9 cellular contexts compared by ENCODE assay signal in the genomic region with DNA sequence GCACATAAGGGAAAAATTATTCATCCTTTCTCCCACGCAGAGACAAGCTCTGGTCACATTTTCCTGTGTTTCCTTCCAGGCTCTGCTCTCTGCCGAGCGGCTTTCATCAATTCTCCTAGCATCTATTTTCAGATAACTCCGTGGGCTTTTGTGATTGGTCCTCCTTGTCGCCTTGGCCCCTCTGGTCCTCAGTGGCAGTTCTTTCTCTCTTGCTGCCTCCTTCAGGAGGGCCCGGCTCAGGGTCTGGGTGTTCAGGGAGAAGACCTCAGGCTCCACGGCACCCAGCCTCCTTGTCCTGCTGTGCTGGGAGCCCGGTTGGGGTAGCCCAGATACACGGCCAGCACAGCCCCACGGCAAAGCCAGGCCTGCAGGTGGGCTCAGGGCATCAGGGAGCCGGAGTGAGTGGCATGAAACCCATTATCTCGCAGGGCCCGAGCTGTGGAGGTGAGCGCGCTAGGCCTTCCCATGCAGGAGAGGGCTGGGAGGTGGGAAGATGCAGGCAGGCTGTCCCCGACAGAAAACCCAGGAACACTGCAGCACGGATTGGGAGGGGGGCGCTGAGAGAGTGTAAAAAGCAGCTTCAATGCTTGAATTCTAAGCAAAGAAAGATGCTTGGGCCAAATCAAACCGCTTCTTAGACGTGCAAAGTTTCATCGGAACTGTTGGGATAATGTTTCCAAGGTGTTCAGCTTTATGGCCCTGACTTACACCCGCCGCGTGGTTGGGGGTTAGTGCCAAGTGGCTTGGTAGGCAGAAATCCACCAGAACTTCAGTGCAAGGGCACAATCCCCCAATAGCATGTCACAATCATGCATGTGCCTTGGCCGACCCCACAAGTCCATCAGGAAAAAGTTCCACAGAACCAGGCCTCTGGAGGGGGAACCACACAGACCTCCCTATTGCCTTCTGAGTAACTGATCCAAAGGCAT.
DNase-seq lines count a peak whose midpoint lies in the region; ATAC-seq, FAIRE-seq and TF ChIP-seq lines count a peak whose summit lies in the region.
"Had no signal": no experiment of that assay in that cellular context is flagged by ENCODE, and none has a peak within 500 bp of the region (broad histone marks: within the 10 kb centered on the region; RNA-seq: fewer than 3 reads in every experiment).

No MANE protein-coding gene starts in this region.

- DNase-seq in CD14-positive monocyte (ENCODE audit: low spot score) (no peak), PC-3 (peak; percentile 35), endothelial cell of umbilical vein (ENCODE audit: low read depth, low spot score) (no peak), omental fat pad (ENCODE audit: low spot score) (peak; percentile 20), NCI-H187 (lab: John Stamatoyannopoulos, UW) (no peak)
- DNase-seq in stimulated activated naive CD4-positive, alpha-beta T cell treated with Interleukin-2 at 50 U/mL for 16 hours (lab: John Stamatoyannopoulos, UW) = no peak
- DNase-seq in activated CD4-positive, alpha-beta T cell treated with anti-CD3 and anti-CD28 coated beads for 1 hour = no peak

- peak overlapping the region; percentile 74 for H3K4me3 ChIP-seq in PC-3 (ENCODE audit: low read length)
- no peak overlapping the region for H3K4me3 ChIP-seq in endothelial cell of umbilical vein (replicated peaks in 1 of 3; ENCODE audit: insufficient read depth in 1 of 3, low read depth in 1 of 3, low read length in 3 of 3)

- H4K20me1 ChIP-seq in PC-3 (ENCODE audit: low read length) = no peaks in the 10 kb centered on the region
- H4K20me1 ChIP-seq in endothelial cell of umbilical vein (replicated peaks; ENCODE audit: control insufficient read depth, extremely low read depth, insufficient read depth, low read length) = no peaks in the 10 kb centered on the region

- CTCF ChIA-PET in PC-3 (lab: Charles Lee) = no interaction called here
- CTCF ChIA-PET in endothelial cell of umbilical vein (lab: Charles Lee) = interaction anchor here (1.3 kb wide), 1 partner anchor 22 kb away, joined by 4 read pairs; no protein-coding TSS in a partner anchor

- no peak for TF ChIP-seq CTCF in CD14-positive monocyte (IDR thresholded peaks at IDR 0.05)
- TF ChIP-seq CTCF in PC-3 (conservative IDR thresholded peaks at IDR 0.05; ENCODE audit: low read depth, low read length) = no peak
- no peak for TF ChIP-seq CTCF in endothelial cell of umbilical vein (IDR thresholded peaks at IDR 0.05; ENCODE audit: extremely low read depth in 1 of 2, insufficient read depth in 1 of 2, low read depth in 1 of 2, low read length in 2 of 2)
- TF ChIP-seq CTCF in omental fat pad (IDR thresholded peaks at IDR 0.05) = no peak

- H2AFZ ChIP-seq in PC-3 (ENCODE audit: low read length) = peak overlapping the region; percentile 16; the same call in 1 of the 2 replicates
- H2AFZ ChIP-seq in endothelial cell of umbilical vein (ENCODE audit: low read depth, low read length) = no peak overlapping the region

- H3K4me1 Mint-ChIP-seq in CD14-positive monocyte = peaks cover 47% of the 10 kb centered on the region

- POLR2A ChIA-PET in PC-3 (lab: Charles Lee; ENCODE audit: unreplicated experiment) (no interaction called here), endothelial cell of umbilical vein (lab: Charles Lee) (no interaction called here)

- peaks cover 0 to 4% (median 2%) of the 10 kb centered on the region in 3 donors for H3K27me3 Mint-ChIP-seq in CD14-positive monocyte (ENCODE audit: low read depth in 3 of 3)
- H3K27me3 Mint-ChIP-seq: central memory CD8-positive, alpha-beta T cell had no signal

- H3K27ac ChIP-seq in PC-3 (ENCODE audit: low read length) (peak overlapping the region; percentile 96), endothelial cell of umbilical vein (ENCODE audit: insufficient read depth, low read depth, low read length) (no peak overlapping the region)

- TF ChIP-seq POLR2A in endothelial cell of umbilical vein (IDR thresholded peaks at IDR 0.05; ENCODE audit: low read depth, low read length) = no peak

- H3K36me3 Mint-ChIP-seq in CD14-positive monocyte = peaks cover 26 to 47% of the 10 kb centered on the region in 2 donors

- H3K27ac Mint-ChIP-seq in CD14-positive monocyte = peak overlapping the region in 5 of 7 donors; percentile 46 to 89 (median 62)

- H3K36me3 ChIP-seq in PC-3 (ENCODE audit: low read depth, low read length) (no peaks in the 10 kb centered on the region), endothelial cell of umbilical vein (ENCODE audit: control insufficient read depth in 2 of 2, extremely low read depth in 1 of 2, insufficient read depth in 2 of 2, low read length in 2 of 2) (no peaks in the 10 kb centered on the region)

- no peaks in the 10 kb centered on the region for H3K9me1 ChIP-seq in endothelial cell of umbilical vein (replicated peaks; ENCODE audit: control insufficient read depth, extremely low read depth, insufficient read depth, low read length)

- ATAC-seq in PC-3 (no peak), omental fat pad (ENCODE audit: low FRiP score) (no peak), HG03135 (IDR thresholded peaks at IDR 0.05; ENCODE audit: unreplicated experiment) (no peak)

- H3K27me3 ChIP-seq in PC-3 (ENCODE audit: low read length) (no peaks in the 10 kb centered on the region), endothelial cell of umbilical vein (ENCODE audit: control insufficient read depth in 2 of 2, insufficient read depth in 2 of 2, low read length in 2 of 2) (no peaks in the 10 kb centered on the region)

- peaks cover 97% of the 10 kb centered on the region for H3K79me2 ChIP-seq in PC-3 (ENCODE audit: low read length)
- peaks cover 82% of the 10 kb centered on the region for H3K79me2 ChIP-seq in endothelial cell of umbilical vein (ENCODE audit: control insufficient read depth, insufficient read depth, low read length)

- peaks cover 0 to 2% (median 0%) of the 10 kb centered on the region in 7 donors for H3K9me3 Mint-ChIP-seq in CD14-positive monocyte
- H3K9me3 Mint-ChIP-seq: central memory CD8-positive, alpha-beta T cell had no signal

- H3K4me2 ChIP-seq in PC-3 (ENCODE audit: low read length) = peak overlapping the region; percentile 92
- H3K4me2 ChIP-seq in endothelial cell of umbilical vein (ENCODE audit: insufficient read depth, low read length) = peak overlapping the region; percentile 72

- H3K9me3 ChIP-seq in PC-3 (ENCODE audit: low read length) (no peaks in the 10 kb centered on the region), endothelial cell of umbilical vein (replicated peaks; ENCODE audit: control insufficient read depth, insufficient read depth, low read length) (no peaks in the 10 kb centered on the region)

- peaks cover 70% of the 10 kb centered on the region for H3K4me1 ChIP-seq in PC-3 (ENCODE audit: insufficient read depth, low read length)
- peaks cover 48% of the 10 kb centered on the region for H3K4me1 ChIP-seq in endothelial cell of umbilical vein (ENCODE audit: control insufficient read depth, extremely low read depth, insufficient read depth, low read length)

- peaks cover 4% of the 10 kb centered on the region for H3F3A ChIP-seq in PC-3 (ENCODE audit: low read length, unreplicated experiment)

- H3K9me2 ChIP-seq in PC-3 (replicated peaks; ENCODE audit: low read length) = no peaks in the 10 kb centered on the region

- dilution Hi-C loops in endothelial cell of umbilical vein (cut with MboI; ENCODE audit: extremely low pct_ligation_motif_present, low sequenced_read_pairs) = no loop called here

- peak overlapping the region in 1 of 2 donors; percentile 48 for H3K4me3 Mint-ChIP-seq in CD14-positive monocyte

- intact Hi-C loops in CD14-positive monocyte (cut with micrococcal nuclease) = no loop called here
- intact Hi-C loops in PC-3 (cut with micrococcal nuclease) = loop anchor here (1.0 kb wide), 1 partner anchor 8 kb away; no protein-coding TSS in a partner anchor
- intact Hi-C loops in endothelial cell of umbilical vein (cut with micrococcal nuclease) = no loop called here

- no peak for FAIRE-seq in endothelial cell of umbilical vein (lab: Jason Lieb, UNC)

- H3K9ac ChIP-seq in PC-3 (ENCODE audit: low read length) (peak overlapping the region; percentile 94), endothelial cell of umbilical vein (replicated peaks; ENCODE audit: extremely low read depth, insufficient read depth, low read length) (no peak overlapping the region)

- BruUV-seq in PC-3 (replicated peaks; lab: Mats Ljungman, UMichigan) (no TSS peak), endothelial cell of umbilical vein (replicated peaks; lab: Mats Ljungman, UMichigan) (no TSS peak)

TF ChIP-seq in endothelial cell of umbilical vein, 7 proteins besides CTCF, POLR2A, EP300 and RAD21:
- TF ChIP-seq EZH2 (IDR thresholded peaks at IDR 0.05; ENCODE audit: borderline replicate concordance, low read depth, low read length, severe bottlenecking) = no peak
- no peak for TF ChIP-seq FOS (IDR thresholded peaks at IDR 0.05; ENCODE audit: borderline replicate concordance, insufficient read depth, low read length)
- no peak for TF ChIP-seq GATA2 (IDR thresholded peaks at IDR 0.05; ENCODE audit: insufficient read depth, insufficient read length, low read depth, low read length)
- no peak for TF ChIP-seq MAX (IDR thresholded peaks at IDR 0.05; ENCODE audit: insufficient read depth, insufficient read length)
- no peak for TF ChIP-seq MYC (IDR thresholded peaks at IDR 0.05; ENCODE audit: low read depth, low read length)
- TF ChIP-seq POLR2AphosphoS5 (IDR thresholded peaks at IDR 0.05; ENCODE audit: insufficient read depth, low read depth, low read length) = no peak
- TF ChIP-seq JUN (IDR thresholded peaks at IDR 0.05; ENCODE audit: borderline replicate concordance, insufficient read depth, insufficient read length, low read depth) = no peak

Comparison
In these comparisons a context has a peak if more than half of its experiments do, and no peak if none do; other contexts are left out.
1. DNase-seq: peak in PC-3 (single experiment) and omental fat pad (single experiment); none in CD14-positive monocyte (single experiment), endothelial cell of umbilical vein (single experiment), stimulated activated naive CD4-positive, alpha-beta T cell treated with Interleukin-2 at 50 U/mL for 16 hours (single experiment), NCI-H187 (0 of 2) and activated CD4-positive, alpha-beta T cell treated with anti-CD3 and anti-CD28 coated beads for 1 hour (single experiment).